In genomic region chr13:46975173-46975572, GRCh38 we compare ENCODE assay signal across 30 cellular contexts.
"Had no signal": no experiment of that assay in that cellular context is flagged by ENCODE, and none has a peak within 500 bp of the region (broad histone marks: within the 10 kb centered on the region; RNA-seq: fewer than 3 reads in every experiment).

No MANE protein-coding gene starts in this region.

- H3K4me1 ChIP-seq: adrenal gland had no signal

- DNase-seq: activated B cell treated with CpG ODN at 0.5 μM for 24 hours; activated CD4-positive, alpha-beta memory T cell treated with anti-CD3 and anti-CD28 coated beads for 36 hours; activated CD4-positive, alpha-beta T cell treated with anti-CD3 and anti-CD28 coated beads for 4 hours; activated CD4-positive, alpha-beta T cell treated with anti-CD3 and anti-CD28 coated beads, Interleukin-2, amount 10 ng/mL, durations not matched to agents 24 days and 14 days; activated CD4-positive, alpha-beta T cell treated with anti-CD3 and anti-CD28 coated beads, Interleukin-2, amount 50 U/mL, for 1 hour; activated CD4-positive, alpha-beta T cell treated with anti-CD3 and anti-CD28 coated beads, Interleukin-2, amount 50 U/mL, for 4 hours; activated CD4-positive, CD25-positive, alpha-beta regulatory T cell treated with anti-CD3 and anti-CD28 coated beads, Interleukin-2, amount 50 U/mL, for 72 hours; activated CD8-positive, alpha-beta memory T cell treated with anti-CD3 and anti-CD28 coated beads, Interleukin-2, amount 50 U/mL, for 4 hours; activated CD8-positive, alpha-beta T cell treated with anti-CD3 and anti-CD28 coated beads for 36 hours; activated effector memory CD4-positive, alpha-beta T cell treated with Interleukin-2 at 50 U/mL for 16 hours; activated gamma-delta T cell; activated naive CD4-positive, alpha-beta T cell treated with anti-CD3 and anti-CD28 coated beads, Interleukin-2, amount 10 ng/mL, durations not matched to agents 7 days and 5 days; activated naive CD4-positive, alpha-beta T cell treated with Interleukin-2 at 50 U/mL for 16 hours; activated naive CD8-positive, alpha-beta T cell treated with anti-CD3 and anti-CD28 coated beads, Interleukin-2, amount 10 ng/mL, durations not matched to agents 7 days and 5 days; activated naive CD8-positive, alpha-beta T cell treated with anti-CD3 and anti-CD28 coated beads, Interleukin-2, amount 50 U/mL, for 24 hours; activated T-cell treated with anti-CD3 and anti-CD28 coated beads for 4 hours; activated T-cell treated with anti-CD3 and anti-CD28 coated beads, Interleukin-2, amount 50 U/mL, for 1 hour; activated T-cell treated with anti-CD3 and anti-CD28 coated beads, Interleukin-2, amount 50 U/mL, for 4 hours; adrenal gland; amniotic stem cell; aorta; caudate nucleus; T-helper 2 cell; T-helper 9 cell had no signal

- H3K9me3 ChIP-seq: adrenal gland had no signal

- H3K36me3 ChIP-seq: adrenal gland, cardiac muscle cell had no signal

- H3K27ac ChIP-seq: adrenal gland, cardiac muscle cell, VCaP had no signal

- H3K27me3 ChIP-seq: adrenal gland, cardiac muscle cell had no signal

- ATAC-seq: activated CD8-positive, alpha-beta T cell treated with anti-CD3 and anti-CD28 coated beads for 36 hours; activated naive CD8-positive, alpha-beta T cell treated with anti-CD3 and anti-CD28 coated beads, Interleukin-2, amount 50 U/mL, for 24 hours; activated T-cell treated with anti-CD3 and anti-CD28 coated beads, Interleukin-2, amount 50 U/mL, for 4 hours had no signal

- FAIRE-seq: astrocyte, bronchial epithelial cell, colon, TTC549 had no signal

- H3K4me3 ChIP-seq: adrenal gland, cardiac muscle cell had no signal
